Comparison of ENCODE assay signal across 1 cellular context in the genomic region with DNA sequence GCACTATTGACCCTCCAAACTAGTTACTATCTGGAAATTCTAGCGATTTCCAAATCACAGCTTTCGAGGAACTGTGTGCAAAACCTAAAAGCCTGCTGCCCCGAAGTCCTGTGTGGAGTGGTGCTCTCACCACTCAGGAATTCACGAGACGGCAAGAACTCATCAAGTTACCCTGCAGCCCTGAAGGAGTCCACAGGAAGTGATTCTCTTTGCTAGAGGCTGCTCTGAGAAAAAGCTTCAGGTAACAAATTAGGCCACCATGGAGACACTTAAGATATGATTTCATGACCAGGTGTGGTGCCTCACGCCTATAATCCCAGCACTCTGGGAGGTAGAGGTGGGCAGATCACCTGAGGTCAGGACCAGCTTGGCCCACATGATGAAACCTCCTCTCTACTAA.
TF ChIP-seq lines count a peak whose summit lies in the region.

No MANE protein-coding gene starts in this region.

TF ChIP-seq in IMR-90, 13 proteins besides CTCF, POLR2A, EP300 and RAD21 (continued from another document):
- TF ChIP-seq, protein P1, sequence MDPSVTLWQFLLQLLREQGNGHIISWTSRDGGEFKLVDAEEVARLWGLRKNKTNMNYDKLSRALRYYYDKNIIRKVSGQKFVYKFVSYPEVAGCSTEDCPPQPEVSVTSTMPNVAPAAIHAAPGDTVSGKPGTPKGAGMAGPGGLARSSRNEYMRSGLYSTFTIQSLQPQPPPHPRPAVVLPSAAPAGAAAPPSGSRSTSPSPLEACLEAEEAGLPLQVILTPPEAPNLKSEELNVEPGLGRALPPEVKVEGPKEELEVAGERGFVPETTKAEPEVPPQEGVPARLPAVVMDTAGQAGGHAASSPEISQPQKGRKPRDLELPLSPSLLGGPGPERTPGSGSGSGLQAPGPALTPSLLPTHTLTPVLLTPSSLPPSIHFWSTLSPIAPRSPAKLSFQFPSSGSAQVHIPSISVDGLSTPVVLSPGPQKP (IDR thresholded peaks at IDR 0.05; ENCODE audit: borderline replicate concordance, low read depth, low read length), result no peak
- TF ChIP-seq, protein P2, sequence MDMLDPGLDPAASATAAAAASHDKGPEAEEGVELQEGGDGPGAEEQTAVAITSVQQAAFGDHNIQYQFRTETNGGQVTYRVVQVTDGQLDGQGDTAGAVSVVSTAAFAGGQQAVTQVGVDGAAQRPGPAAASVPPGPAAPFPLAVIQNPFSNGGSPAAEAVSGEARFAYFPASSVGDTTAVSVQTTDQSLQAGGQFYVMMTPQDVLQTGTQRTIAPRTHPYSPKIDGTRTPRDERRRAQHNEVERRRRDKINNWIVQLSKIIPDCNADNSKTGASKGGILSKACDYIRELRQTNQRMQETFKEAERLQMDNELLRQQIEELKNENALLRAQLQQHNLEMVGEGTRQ (IDR thresholded peaks at IDR 0.05; ENCODE audit: low read depth, low read length), result no peak
- TF ChIP-seq MAFK (IDR thresholded peaks at IDR 0.05; ENCODE audit: low read depth, low read length) (no peak), CEBPB (IDR thresholded peaks at IDR 0.05; ENCODE audit: low read depth, low read length) (0 out of 2 replicates have a peak, but pooled peaks have one; percentile 22), MXI1 (IDR thresholded peaks at IDR 0.05; ENCODE audit: borderline replicate concordance, low read depth, low read length) (no peak)
